12 cellular contexts compared by ENCODE assay signal in the genomic region with DNA sequence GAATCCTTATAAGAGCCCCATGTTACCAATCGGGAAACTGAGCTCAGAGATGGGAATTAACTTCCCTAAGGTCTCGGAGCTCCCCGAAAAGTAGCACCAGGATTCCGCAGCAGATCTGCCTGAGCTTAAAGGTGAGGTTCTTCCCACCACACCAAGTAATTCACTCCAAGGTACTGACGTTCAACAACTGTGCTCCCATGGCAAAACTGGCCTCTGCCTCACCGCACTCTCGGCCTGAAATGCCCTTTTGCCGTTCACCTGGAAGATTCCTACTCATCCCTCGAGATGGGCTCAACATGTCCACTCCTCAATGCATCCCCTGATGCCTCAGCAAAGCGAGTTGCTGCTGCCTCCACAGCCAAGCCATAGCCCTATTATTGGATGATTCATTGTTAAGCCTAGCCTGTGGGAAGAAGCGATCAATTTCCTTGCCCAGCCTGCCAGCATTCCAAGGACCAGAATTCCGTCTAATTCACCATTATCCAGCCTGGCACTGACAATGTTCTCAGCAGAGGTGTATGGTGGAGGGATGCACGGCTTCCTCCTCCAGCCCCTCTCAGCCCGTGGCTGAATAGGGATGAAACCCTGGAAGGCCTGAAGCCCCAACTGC. TPM values are rescaled to one million over a fixed set of nuclear protein-coding genes. Genes with fewer than 3 reads are reported as not detected.
DNase-seq lines count a peak whose midpoint lies in the region; ATAC-seq and TF ChIP-seq lines count a peak whose summit lies in the region.
"Had no signal": no experiment of that assay in that cellular context is flagged by ENCODE, and none has a peak within 500 bp of the region (broad histone marks: within the 10 kb centered on the region; RNA-seq: fewer than 3 reads in every experiment).

No MANE protein-coding gene starts in this region.

- H3K27ac ChIP-seq in CD4-positive, CD25-positive, alpha-beta regulatory T cell (ENCODE audit: insufficient read depth, low read length, poor library complexity, severe bottlenecking) = no peak overlapping the region

- intact Hi-C loops in posterior vena cava (cut with DNase I) = no loop called here

- no peak for ATAC-seq in CD4-positive, CD25-positive, alpha-beta regulatory T cell (ENCODE audit: low read depth in 2 of 2)
- no peak for ATAC-seq in T-cell (replicated peaks in 1 of 4)
- no peak for ATAC-seq in HG02759 (IDR thresholded peaks at IDR 0.05; ENCODE audit: unreplicated experiment)
- ATAC-seq in SK-N-SH treated with all-trans-retinoic acid at 6 μM for 48 hours = no peak
- no peak for ATAC-seq in GM19035 (IDR thresholded peaks at IDR 0.05; ENCODE audit: unreplicated experiment)

- H3K4me3 ChIP-seq in CD4-positive, CD25-positive, alpha-beta regulatory T cell (ENCODE audit: low read depth, low read length) = no peak overlapping the region

- CTCF ChIA-PET in T-cell (lab: Charles Lee) = interaction anchor here (0.6 to 1.2 kb wide), 2 partner anchors 11 to 24 kb away, joined by 3 read pairs; no protein-coding TSS in a partner anchor

- H3K9me3 Mint-ChIP-seq in CD4-positive, CD25-positive, alpha-beta regulatory T cell = no peaks in the 10 kb centered on the region
- no peaks in the 10 kb centered on the region for H3K9me3 Mint-ChIP-seq in T-cell
- H3K9me3 Mint-ChIP-seq: activated CD4-positive, alpha-beta memory T cell treated with anti-CD3 and anti-CD28 coated beads, Interleukin-2, amount 10 ng/mL, durations not matched to agents 7 days and 5 days had no signal

- no peaks in the 10 kb centered on the region for H3K36me3 Mint-ChIP-seq in CD4-positive, CD25-positive, alpha-beta regulatory T cell
- no peaks in the 10 kb centered on the region for H3K36me3 Mint-ChIP-seq in T-cell

- peak overlapping the region in 2 of 3 donors; percentile 28 to 44 for H3K27ac Mint-ChIP-seq in CD4-positive, CD25-positive, alpha-beta regulatory T cell
- peak overlapping the region; percentile 13 to 36 for H3K27ac Mint-ChIP-seq in T-cell
- H3K27ac Mint-ChIP-seq: activated CD4-positive, alpha-beta memory T cell treated with anti-CD3 and anti-CD28 coated beads, Interleukin-2, amount 10 ng/mL, durations not matched to agents 7 days and 5 days had no signal

- H3K27me3 ChIP-seq in CD4-positive, CD25-positive, alpha-beta regulatory T cell (ENCODE audit: control insufficient read depth, insufficient read depth, low read length) = no peaks in the 10 kb centered on the region

- DNase-seq in CD4-positive, CD25-positive, alpha-beta regulatory T cell = no peak
- DNase-seq in T-cell (no peak), fibroblast of peridontal ligament (ENCODE audit: extremely low read depth) (peak; percentile 49), posterior vena cava (ENCODE audit: low spot score) (peak; percentile 23)
- DNase-seq in stimulated activated CD4-positive, alpha-beta T cell treated with anti-CD3 and anti-CD28 coated beads, Interleukin-12 subunit alpha, Interleukin-12 subunit beta, amount 100 ng/mL, for 4 hours = no peak
- DNase-seq: activated CD4-positive, alpha-beta memory T cell treated with anti-CD3 and anti-CD28 coated beads, Interleukin-2, amount 10 ng/mL, durations not matched to agents 7 days and 5 days; SHP77 treated with DMSO at 0.1 percent for 48 hours; stimulated activated naive CD4-positive, alpha-beta T cell had no signal

- H3K36me3 ChIP-seq in CD4-positive, CD25-positive, alpha-beta regulatory T cell (ENCODE audit: control insufficient read depth, insufficient read depth, low read length) = no peaks in the 10 kb centered on the region

- peaks cover 13% of the 10 kb centered on the region for H3K4me1 ChIP-seq in CD4-positive, CD25-positive, alpha-beta regulatory T cell (ENCODE audit: control insufficient read depth, insufficient read depth, low read length, poor library complexity, severe bottlenecking)

- peaks cover 29% of the 10 kb centered on the region for H3K27me3 Mint-ChIP-seq in CD4-positive, CD25-positive, alpha-beta regulatory T cell
- H3K27me3 Mint-ChIP-seq in T-cell = no peaks in the 10 kb centered on the region

- H3K9me3 ChIP-seq in CD4-positive, CD25-positive, alpha-beta regulatory T cell (ENCODE audit: control insufficient read depth in 2 of 2, low read length in 2 of 2) = no peaks in the 10 kb centered on the region

- peaks cover 7 to 28% (median 13%) of the 10 kb centered on the region in 4 donors for H3K4me1 Mint-ChIP-seq in CD4-positive, CD25-positive, alpha-beta regulatory T cell
- H3K4me1 Mint-ChIP-seq in T-cell = peaks cover 21 to 23% (median 23%) of the 10 kb centered on the region in 3 donors

- H3K4me3 Mint-ChIP-seq in CD4-positive, CD25-positive, alpha-beta regulatory T cell = peak overlapping the region in 1 of 4 donors; percentile 36
- H3K4me3 Mint-ChIP-seq in T-cell = no peak overlapping the region
- H3K4me3 Mint-ChIP-seq: activated CD4-positive, alpha-beta memory T cell treated with anti-CD3 and anti-CD28 coated beads, Interleukin-2, amount 10 ng/mL, durations not matched to agents 7 days and 5 days had no signal

- POLR2A ChIA-PET in T-cell (lab: Charles Lee) = no interaction called here

TF ChIP-seq in SK-N-SH treated with all-trans-retinoic acid at 6 μM for 48 hours, 23 proteins besides CTCF, POLR2A, EP300 and RAD21:
- no peak for TF ChIP-seq ISL1 (CRISPR knock-in tag; IDR thresholded peaks at IDR 0.05)
- TF ChIP-seq RARB (CRISPR knock-in tag; IDR thresholded peaks at IDR 0.05) = no peak
- no peak for TF ChIP-seq GLIS3 (CRISPR knock-in tag; IDR thresholded peaks at IDR 0.05)
- no peak for TF ChIP-seq ZFP3 (CRISPR knock-in tag; IDR thresholded peaks at IDR 0.05)
- TF ChIP-seq PPARA (CRISPR knock-in tag; IDR thresholded peaks at IDR 0.05; ENCODE audit: borderline replicate concordance) = no peak
- TF ChIP-seq SNAI2 (CRISPR knock-in tag; IDR thresholded peaks at IDR 0.05) = no peak
- TF ChIP-seq, protein P1, sequence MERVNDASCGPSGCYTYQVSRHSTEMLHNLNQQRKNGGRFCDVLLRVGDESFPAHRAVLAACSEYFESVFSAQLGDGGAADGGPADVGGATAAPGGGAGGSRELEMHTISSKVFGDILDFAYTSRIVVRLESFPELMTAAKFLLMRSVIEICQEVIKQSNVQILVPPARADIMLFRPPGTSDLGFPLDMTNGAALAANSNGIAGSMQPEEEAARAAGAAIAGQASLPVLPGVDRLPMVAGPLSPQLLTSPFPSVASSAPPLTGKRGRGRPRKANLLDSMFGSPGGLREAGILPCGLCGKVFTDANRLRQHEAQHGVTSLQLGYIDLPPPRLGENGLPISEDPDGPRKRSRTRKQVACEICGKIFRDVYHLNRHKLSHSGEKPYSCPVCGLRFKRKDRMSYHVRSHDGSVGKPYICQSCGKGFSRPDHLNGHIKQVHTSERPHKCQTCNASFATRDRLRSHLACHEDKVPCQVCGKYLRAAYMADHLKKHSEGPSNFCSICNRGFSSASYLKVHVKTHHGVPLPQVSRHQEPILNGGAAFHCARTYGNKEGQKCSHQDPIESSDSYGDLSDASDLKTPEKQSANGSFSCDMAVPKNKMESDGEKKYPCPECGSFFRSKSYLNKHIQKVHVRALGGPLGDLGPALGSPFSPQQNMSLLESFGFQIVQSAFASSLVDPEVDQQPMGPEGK (CRISPR knock-in tag; IDR thresholded peaks at IDR 0.05; ENCODE audit: borderline replicate concordance) = no peak
- no peak for TF ChIP-seq ESRRG (CRISPR knock-in tag; IDR thresholded peaks at IDR 0.05)
- TF ChIP-seq, protein P2, sequence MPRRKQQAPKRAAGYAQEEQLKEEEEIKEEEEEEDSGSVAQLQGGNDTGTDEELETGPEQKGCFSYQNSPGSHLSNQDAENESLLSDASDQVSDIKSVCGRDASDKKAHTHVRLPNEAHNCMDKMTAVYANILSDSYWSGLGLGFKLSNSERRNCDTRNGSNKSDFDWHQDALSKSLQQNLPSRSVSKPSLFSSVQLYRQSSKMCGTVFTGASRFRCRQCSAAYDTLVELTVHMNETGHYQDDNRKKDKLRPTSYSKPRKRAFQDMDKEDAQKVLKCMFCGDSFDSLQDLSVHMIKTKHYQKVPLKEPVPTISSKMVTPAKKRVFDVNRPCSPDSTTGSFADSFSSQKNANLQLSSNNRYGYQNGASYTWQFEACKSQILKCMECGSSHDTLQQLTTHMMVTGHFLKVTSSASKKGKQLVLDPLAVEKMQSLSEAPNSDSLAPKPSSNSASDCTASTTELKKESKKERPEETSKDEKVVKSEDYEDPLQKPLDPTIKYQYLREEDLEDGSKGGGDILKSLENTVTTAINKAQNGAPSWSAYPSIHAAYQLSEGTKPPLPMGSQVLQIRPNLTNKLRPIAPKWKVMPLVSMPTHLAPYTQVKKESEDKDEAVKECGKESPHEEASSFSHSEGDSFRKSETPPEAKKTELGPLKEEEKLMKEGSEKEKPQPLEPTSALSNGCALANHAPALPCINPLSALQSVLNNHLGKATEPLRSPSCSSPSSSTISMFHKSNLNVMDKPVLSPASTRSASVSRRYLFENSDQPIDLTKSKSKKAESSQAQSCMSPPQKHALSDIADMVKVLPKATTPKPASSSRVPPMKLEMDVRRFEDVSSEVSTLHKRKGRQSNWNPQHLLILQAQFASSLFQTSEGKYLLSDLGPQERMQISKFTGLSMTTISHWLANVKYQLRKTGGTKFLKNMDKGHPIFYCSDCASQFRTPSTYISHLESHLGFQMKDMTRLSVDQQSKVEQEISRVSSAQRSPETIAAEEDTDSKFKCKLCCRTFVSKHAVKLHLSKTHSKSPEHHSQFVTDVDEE (CRISPR knock-in tag; IDR thresholded peaks at IDR 0.05) = no peak
- no peak for TF ChIP-seq ZNF8 (CRISPR knock-in tag; IDR thresholded peaks at IDR 0.05)

RNA-seq across cellular contexts. Expression of gene PLAAT3, which starts 4.2 kb away (rescaled TPM):
- 5.8 TPM for total RNA-seq in CD4-positive, CD25-positive, alpha-beta regulatory T cell
- polyA plus RNA-seq in CD4-positive, CD25-positive, alpha-beta regulatory T cell = 10 to 100 TPM in 1 of 4 donors, 1 to 10 TPM in 3; 3.1 to 19.0 (median 5.8) TPM
- 1 to 10 TPM; 3.7 to 10.0 (median 6.0) TPM for total RNA-seq in T-cell
- 10 to 100 TPM; 31.8 to 42.4 TPM for total RNA-seq in posterior vena cava

RNA-seq across cellular contexts. Expression of gene PLAAT2, which starts 46.9 kb away (rescaled TPM):
- not detected for total RNA-seq in CD4-positive, CD25-positive, alpha-beta regulatory T cell
- under 1 TPM in 2 of 4 donors, not detected in 2; 0.28 to 0.47 TPM for polyA plus RNA-seq in CD4-positive, CD25-positive, alpha-beta regulatory T cell
- total RNA-seq in T-cell = under 1 TPM in 2 of 5 donors, not detected in 3; 0.51 to 0.53 TPM
- not detected for total RNA-seq in posterior vena cava
- total RNA-seq: activated CD4-positive, alpha-beta memory T cell treated with anti-CD3 and anti-CD28 coated beads, Interleukin-2, amount 10 ng/mL, durations not matched to agents 7 days and 5 days; lung microvascular endothelial cell had no signal

Comparison
In these comparisons a context has a peak if more than half of its experiments do, and no peak if none do; other contexts are left out.
1. DNase-seq: peak in fibroblast of peridontal ligament (single experiment) and posterior vena cava (single experiment); none in CD4-positive, CD25-positive, alpha-beta regulatory T cell (0 of 3), T-cell (0 of 34) and stimulated activated CD4-positive, alpha-beta T cell treated with anti-CD3 and anti-CD28 coated beads, Interleukin-12 subunit alpha, Interleukin-12 subunit beta, amount 100 ng/mL, for 4 hours (single experiment).